ENCODE assay signal across 18 cellular contexts in genomic region chr2:105406221-105406620, GRCh38. TPM values are rescaled to one million over a fixed set of nuclear protein-coding genes. Genes with fewer than 3 reads are reported as not detected.
DNase-seq lines count a peak whose midpoint lies in the region; ATAC-seq, FAIRE-seq and TF ChIP-seq lines count a peak whose summit lies in the region.
"Had no signal": no experiment of that assay in that cellular context is flagged by ENCODE, and none has a peak within 500 bp of the region (broad histone marks: within the 10 kb centered on the region; RNA-seq: fewer than 3 reads in every experiment).

No MANE protein-coding gene starts in this region.

- H3K4me1 ChIP-seq in BE2C, result peaks cover 9% of the 10 kb centered on the region
- H3K4me1 ChIP-seq in PC-3 (ENCODE audit: insufficient read depth, low read length), result peaks cover 68% of the 10 kb centered on the region
- H3K4me1 ChIP-seq in left lung, result peaks cover 0 to 4% of the 10 kb centered on the region in 2 donors
- no peaks in the 10 kb centered on the region for H3K4me1 ChIP-seq in endodermal cell (ENCODE audit: control insufficient read depth, insufficient read depth, low read length)

- H3K27me3 Mint-ChIP-seq in endodermal cell (ENCODE audit: insufficient read depth), result peaks cover 2% of the 10 kb centered on the region

- no peaks in the 10 kb centered on the region for H3K36me3 Mint-ChIP-seq in endodermal cell (ENCODE audit: low read depth)

- H3K36me3 ChIP-seq in BE2C, result no peaks in the 10 kb centered on the region
- H3K36me3 ChIP-seq in PC-3 (ENCODE audit: low read depth, low read length), result no peaks in the 10 kb centered on the region
- no peaks in the 10 kb centered on the region for H3K36me3 ChIP-seq in bronchial epithelial cell (ENCODE audit: control insufficient read depth, insufficient read depth, low read length)
- H3K36me3 ChIP-seq in left lung, result no peaks in the 10 kb centered on the region
- no peaks in the 10 kb centered on the region for H3K36me3 ChIP-seq in endodermal cell (ENCODE audit: control insufficient read depth, insufficient read depth, low read length)
- H3K36me3 ChIP-seq: upper lobe of left lung had no signal

- no peaks in the 10 kb centered on the region for H3K9me2 ChIP-seq in PC-3 (replicated peaks; ENCODE audit: low read length)

- H2AFZ ChIP-seq in PC-3 (ENCODE audit: low read length), result no peak overlapping the region

- H3K27me3 ChIP-seq in BE2C (no peaks in the 10 kb centered on the region), PC-3 (ENCODE audit: low read length) (no peaks in the 10 kb centered on the region), bronchial epithelial cell (ENCODE audit: control insufficient read depth, insufficient read depth, low read length) (no peaks in the 10 kb centered on the region), left lung (peaks cover 0 to 15% of the 10 kb centered on the region in 2 donors), endodermal cell (ENCODE audit: control insufficient read depth, insufficient read depth, low read length, poor library complexity, severe bottlenecking) (no peaks in the 10 kb centered on the region)
- H3K27me3 ChIP-seq: esophagus muscularis mucosa, upper lobe of left lung had no signal

- H3K9ac ChIP-seq in PC-3 (ENCODE audit: low read length), result no peak overlapping the region; the same call in 1 of the 2 replicates
- no peak overlapping the region for H3K9ac ChIP-seq in endodermal cell (ENCODE audit: extremely low read depth, low read length, poor library complexity, severe bottlenecking)

- no peaks in the 10 kb centered on the region for H3K79me2 ChIP-seq in PC-3 (ENCODE audit: low read length)

- ATAC-seq in PC-3 (no peak), left lung (peak; percentile 18)
- ATAC-seq: activated CD8-positive, alpha-beta T cell treated with anti-CD3 and anti-CD28 coated beads, Interleukin-2, amount 10 ng/mL, durations not matched to agents 7 days and 5 days had no signal

- H3K9me3 ChIP-seq in BE2C (no peaks in the 10 kb centered on the region), PC-3 (ENCODE audit: low read length) (no peaks in the 10 kb centered on the region), left lung (no peaks in the 10 kb centered on the region), endodermal cell (ENCODE audit: control insufficient read depth, low read length) (no peaks in the 10 kb centered on the region)
- H3K9me3 ChIP-seq: esophagus muscularis mucosa, upper lobe of left lung had no signal

- no peaks in the 10 kb centered on the region for H4K20me1 ChIP-seq in PC-3 (ENCODE audit: low read length)

- H3K4me2 ChIP-seq in PC-3 (ENCODE audit: low read length), result peak overlapping the region; percentile 80; the same call in 1 of the 2 replicates

- DNase-seq in BE2C (peak; percentile 58), PC-3 (peak; percentile 64), bronchial epithelial cell (ENCODE audit: low read depth) (peak; percentile 75), left lung (no peak), endodermal cell (no peak), NCI-H1436 (lab: John Stamatoyannopoulos, UW) (no peak), NCI-H2107 treated with DMSO at 0.1 percent for 48 hours (lab: John Stamatoyannopoulos, UW; ENCODE audit: unreplicated experiment) (no peak)
- DNase-seq in activated T-cell treated with anti-CD3 and anti-CD28 coated beads, Interleukin-2, amount 50 U/mL, for 48 hours, result no peak
- DNase-seq: activated CD8-positive, alpha-beta T cell treated with anti-CD3 and anti-CD28 coated beads, Interleukin-2, amount 10 ng/mL, durations not matched to agents 7 days and 5 days; activated gamma-delta T cell treated with Interleukin-2 at 50 U/mL for 16 hours; C1 segment of cervical spinal cord; DND-41; NCI-H1417; NCI-H510A treated with DMSO at 0.1 percent for 48 hours; posterior cingulate gyrus; stimulated activated CD4-positive, alpha-beta T cell treated with anti-CD3 and anti-CD28 coated beads, Interleukin-4, amount 100 ng/mL, for 1 hour; upper lobe of left lung had no signal

- H3K4me1 Mint-ChIP-seq in endodermal cell, result peaks cover 9% of the 10 kb centered on the region

- FAIRE-seq in bronchial epithelial cell (lab: Jason Lieb, UNC), result no peak

- H3K27ac Mint-ChIP-seq in endodermal cell, result no peak overlapping the region
- H3K27ac Mint-ChIP-seq: activated CD8-positive, alpha-beta T cell treated with anti-CD3 and anti-CD28 coated beads, Interleukin-2, amount 10 ng/mL, durations not matched to agents 7 days and 5 days had no signal

- POLR2A ChIA-PET in PC-3 (lab: Charles Lee; ENCODE audit: unreplicated experiment), result no interaction called here

- H3K4me3 ChIP-seq in BE2C (ENCODE audit: low read depth, low read length) (no peak overlapping the region), PC-3 (ENCODE audit: low read length) (no peak overlapping the region), bronchial epithelial cell (ENCODE audit: low read depth, low read length) (no peak overlapping the region), left lung (no peak overlapping the region), endodermal cell (ENCODE audit: low read length) (no peak overlapping the region)
- H3K4me3 ChIP-seq: esophagus muscularis mucosa, upper lobe of left lung had no signal

- intact Hi-C loops in PC-3 (cut with micrococcal nuclease), result no loop called here
- intact Hi-C loops in left lung (cut with DNase I), result no loop called here

- TF ChIP-seq CTCF in BE2C (IDR thresholded peaks at IDR 0.05; ENCODE audit: low read depth, low read length), result no peak
- TF ChIP-seq CTCF in PC-3 (conservative IDR thresholded peaks at IDR 0.05; ENCODE audit: low read depth, low read length), result no peak
- no peak for TF ChIP-seq CTCF in bronchial epithelial cell (IDR thresholded peaks at IDR 0.05; ENCODE audit: insufficient read depth, low read length, severe bottlenecking)
- TF ChIP-seq CTCF in left lung (IDR thresholded peaks at IDR 0.05), result no peak
- TF ChIP-seq CTCF in endodermal cell (conservative IDR thresholded peaks at IDR 0.05), result no peak

- H3K4me3 Mint-ChIP-seq in endodermal cell, result no peak overlapping the region
- H3K4me3 Mint-ChIP-seq: activated CD8-positive, alpha-beta T cell treated with anti-CD3 and anti-CD28 coated beads, Interleukin-2, amount 10 ng/mL, durations not matched to agents 7 days and 5 days had no signal

- H3F3A ChIP-seq in PC-3 (ENCODE audit: low read length, unreplicated experiment), result peaks cover 4% of the 10 kb centered on the region

- peak overlapping the region; percentile 97 for H3K27ac ChIP-seq in PC-3 (ENCODE audit: low read length)
- H3K27ac ChIP-seq in left lung, result no peak overlapping the region
- no peak overlapping the region for H3K27ac ChIP-seq in endodermal cell (ENCODE audit: low read depth, low read length)
- H3K27ac ChIP-seq: esophagus muscularis mucosa, upper lobe of left lung had no signal

- CTCF ChIA-PET in PC-3 (lab: Charles Lee), result no interaction called here

- no TSS peak for BruUV-seq in PC-3 (replicated peaks; lab: Mats Ljungman, UMichigan)

- 90 to 94% methylated on average over 5 of the region's 5 CpGs for WGBS in endodermal cell (ENCODE audit: insufficient coverage in 1 of 2, insufficient read length in 1 of 2), 2 experiments

- no peaks in the 10 kb centered on the region for H3K9me3 Mint-ChIP-seq in endodermal cell

RNA-seq across cellular contexts. Expression of gene FHL2, which starts 7.4 kb away (rescaled TPM):
- 47.8 TPM for polyA plus RNA-seq in BE2C (2012; ENCODE audit: insufficient read depth, insufficient read length, low read depth)
- 118 and 125 TPM in 2 replicates for total RNA-seq in PC-3 (2014; rRNA removed)
- 67.2 and 76.9 TPM in 2 replicates for total RNA-seq in bronchial epithelial cell
- 10 to 100 TPM; 11.4 to 30.1 TPM for total RNA-seq in left lung
- 10 to 100 TPM; 11.1 to 11.4 TPM for total RNA-seq in endodermal cell
- polyA plus RNA-seq in endodermal cell (2013, experiment 1 of 2), result 11.0 TPM
- 10.8 TPM for polyA plus RNA-seq in endodermal cell (2013, experiment 2 of 2)

Comparison
In these comparisons a context has a peak if more than half of its experiments do, and no peak if none do; other contexts are left out.
1. DNase-seq: peak in BE2C (single experiment), PC-3 (single experiment) and bronchial epithelial cell (single experiment); none in left lung (0 of 2), activated T-cell treated with anti-CD3 and anti-CD28 coated beads, Interleukin-2, amount 50 U/mL, for 48 hours (0 of 2), endodermal cell (single experiment), NCI-H1436 (single experiment) and NCI-H2107 treated with DMSO at 0.1 percent for 48 hours (single experiment).